Comparison of ENCODE assay signal across 8 cellular contexts in the genomic region with DNA sequence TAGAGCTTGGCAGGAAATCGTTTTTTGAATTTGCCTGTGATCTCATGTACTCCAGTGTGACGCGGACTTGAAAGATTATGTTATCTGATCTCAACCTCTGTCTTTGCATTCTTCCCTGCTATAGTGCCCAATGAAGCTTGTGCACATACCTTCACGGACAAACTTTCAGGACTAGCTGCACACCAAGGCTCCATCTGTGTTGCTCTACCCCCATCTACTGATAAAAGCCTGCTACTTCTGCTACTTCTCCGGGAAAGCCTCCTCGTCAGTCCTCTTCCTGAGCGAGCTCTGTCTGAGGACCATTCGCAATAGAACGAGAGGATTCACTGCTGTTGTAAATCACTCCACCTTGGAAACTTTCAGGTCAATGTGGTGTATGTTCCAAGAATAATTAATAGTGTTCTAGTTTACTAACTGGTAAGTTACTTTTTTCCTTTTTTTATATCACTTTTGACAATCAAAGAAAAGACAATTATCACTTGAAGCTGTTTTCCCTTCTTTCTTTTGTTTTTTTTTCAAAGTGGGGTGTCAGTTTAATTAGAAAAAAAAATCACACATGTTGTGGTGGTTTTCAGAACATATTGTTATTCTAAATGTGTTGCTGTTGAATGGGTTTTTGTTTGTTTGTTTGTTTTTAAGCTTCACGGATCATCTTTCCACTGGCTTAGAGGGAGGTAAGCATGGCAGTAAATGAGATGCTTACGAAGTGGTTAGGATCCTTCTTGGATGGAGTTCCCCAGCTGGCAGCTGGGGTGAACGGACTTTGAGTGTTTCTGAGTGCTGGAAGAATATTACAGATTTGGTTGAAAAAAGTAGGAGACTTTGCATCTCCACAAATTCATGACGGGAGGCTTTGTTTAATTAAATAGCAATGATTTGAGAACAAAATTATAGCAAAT.
A peak's percentile ranks its signal among the peaks of the same experiment; 100 is the strongest.
DNase-seq lines count a peak whose midpoint lies in the region; ATAC-seq and TF ChIP-seq lines count a peak whose summit lies in the region.

No MANE protein-coding gene starts in this region.

- no peaks in the 10 kb centered on the region for H3K9me3 ChIP-seq in heart left ventricle

- H3K4me3 Mint-ChIP-seq in activated naive CD8-positive, alpha-beta T cell treated with anti-CD3 and anti-CD28 coated beads, Interleukin-2, amount 10 ng/mL, durations not matched to agents 7 days and 5 days = no peak overlapping the region

- H3K27me3 Mint-ChIP-seq in activated naive CD8-positive, alpha-beta T cell treated with anti-CD3 and anti-CD28 coated beads, Interleukin-2, amount 10 ng/mL, durations not matched to agents 7 days and 5 days = peaks cover 31% of the 10 kb centered on the region

- no peaks in the 10 kb centered on the region for H3K36me3 Mint-ChIP-seq in activated naive CD8-positive, alpha-beta T cell treated with anti-CD3 and anti-CD28 coated beads, Interleukin-2, amount 10 ng/mL, durations not matched to agents 7 days and 5 days

- H3K4me1 Mint-ChIP-seq in activated naive CD8-positive, alpha-beta T cell treated with anti-CD3 and anti-CD28 coated beads, Interleukin-2, amount 10 ng/mL, durations not matched to agents 7 days and 5 days = peaks cover 5% of the 10 kb centered on the region

- no peak overlapping the region for H3K27ac ChIP-seq in heart left ventricle

- no peak overlapping the region for H3K27ac Mint-ChIP-seq in activated naive CD8-positive, alpha-beta T cell treated with anti-CD3 and anti-CD28 coated beads, Interleukin-2, amount 10 ng/mL, durations not matched to agents 7 days and 5 days

- H3K9me3 Mint-ChIP-seq in activated naive CD8-positive, alpha-beta T cell treated with anti-CD3 and anti-CD28 coated beads, Interleukin-2, amount 10 ng/mL, durations not matched to agents 7 days and 5 days = no peaks in the 10 kb centered on the region

- TF ChIP-seq CTCF in GM12873 (IDR thresholded peaks at IDR 0.05; ENCODE audit: insufficient read depth, low read depth, low read length, missing control alignments) = peak; percentile 61
- TF ChIP-seq CTCF in heart left ventricle (IDR thresholded peaks at IDR 0.05) = peak; percentile 31 to 74 (median 56)

- no peak for TF ChIP-seq POLR2A in heart left ventricle (IDR thresholded peaks at IDR 0.05)

- POLR2A ChIA-PET in activated naive CD8-positive, alpha-beta T cell treated with anti-CD3 and anti-CD28 coated beads, Interleukin-2, amount 10 ng/mL, durations not matched to agents 7 days and 5 days (lab: Charles Lee) = no interaction called here

- DNase-seq in AG08396 (ENCODE audit: low spot score) = peak; percentile 36
- DNase-seq in NK-92 treated with Interleukin-12 subunit alpha and Interleukin-12 subunit beta, amount 100 ng/mL, for 24 hours (lab: John Stamatoyannopoulos, UW) = peak; percentile 17
- DNase-seq in activated naive CD8-positive, alpha-beta T cell treated with anti-CD3 and anti-CD28 coated beads, Interleukin-2, amount 10 ng/mL, durations not matched to agents 7 days and 5 days = no peak
- peak in 3 of 5 donors; percentile 13 to 23 (median 22) for DNase-seq in heart left ventricle
- DNase-seq in putamen (ENCODE audit: low spot score) = peak; percentile 43

- H3K36me3 ChIP-seq in heart left ventricle = no peaks in the 10 kb centered on the region

- 11 to 15% (median 14%) methylated on average over 13 of the region's 13 CpGs for WGBS in heart left ventricle, 4 donors

- peak; percentile 77 for ATAC-seq in HG03432 (IDR thresholded peaks at IDR 0.05; ENCODE audit: unreplicated experiment)
- ATAC-seq in activated naive CD8-positive, alpha-beta T cell treated with anti-CD3 and anti-CD28 coated beads, Interleukin-2, amount 10 ng/mL, durations not matched to agents 7 days and 5 days (ENCODE audit: low read depth) = peak; percentile 84
- ATAC-seq in heart left ventricle = peak in 3 of 4 donors; percentile 70 to 87 (median 72)
- no peak for ATAC-seq in HG03039 (IDR thresholded peaks at IDR 0.05; ENCODE audit: unreplicated experiment)

- peaks cover 0 to 82% (median 19%) of the 10 kb centered on the region in 9 donors for H3K27me3 ChIP-seq in heart left ventricle

- H3K4me1 ChIP-seq in heart left ventricle = no peaks in the 10 kb centered on the region

- intact Hi-C loops in heart left ventricle (cut with DNase I) = loop anchor here in 8 of 10 donors (2.0 to 5.0 kb wide), 4 partner anchors 266 to 276 kb away; no protein-coding TSS in a partner anchor

- H3K4me3 ChIP-seq in heart left ventricle = no peak overlapping the region
